In the genomic region with DNA sequence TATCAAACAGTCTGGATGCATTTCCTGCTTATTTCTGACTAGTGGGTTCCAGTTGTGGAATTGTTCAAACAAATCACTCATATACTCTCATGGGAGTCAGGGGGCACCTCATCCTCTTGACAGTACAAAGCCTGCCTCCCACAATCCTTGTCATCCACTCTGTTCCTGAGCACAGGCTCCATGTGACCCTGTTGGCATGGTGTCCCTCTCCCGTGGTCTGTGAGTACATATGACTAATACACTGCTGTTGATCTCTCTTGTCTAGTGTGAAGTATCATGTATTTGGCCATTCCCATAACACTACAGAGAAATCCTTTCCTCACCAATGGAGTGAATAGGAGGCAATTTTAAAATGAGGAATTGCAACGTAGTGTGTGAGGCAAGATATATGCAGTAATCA, we compare ENCODE assay signal across 8 cellular contexts.
DNase-seq lines count a peak whose midpoint lies in the region; ATAC-seq and TF ChIP-seq lines count a peak whose summit lies in the region.

No MANE protein-coding gene starts in this region.

- no peak overlapping the region for H3K4me3 Mint-ChIP-seq in progenitor cell of endocrine pancreas (ENCODE audit: low read depth)

- H3K36me3 Mint-ChIP-seq in progenitor cell of endocrine pancreas (ENCODE audit: insufficient read depth), result no peaks in the 10 kb centered on the region

- H3K4me1 Mint-ChIP-seq in progenitor cell of endocrine pancreas (ENCODE audit: low read depth), result peaks cover 2% of the 10 kb centered on the region

- intact Hi-C loops in Right ventricle myocardium inferior (cut with DNase I) (no loop called here), sigmoid colon (cut with DNase I) (no loop called here)

- H3K27ac ChIP-seq in sigmoid colon, result peak overlapping the region in 1 of 4 donors; percentile 5

- no peak for TF ChIP-seq CTCF in sigmoid colon (IDR thresholded peaks at IDR 0.05)
- no peak for TF ChIP-seq CTCF in progenitor cell of endocrine pancreas (IDR thresholded peaks at IDR 0.05; ENCODE audit: unreplicated experiment)

- H3K9me3 Mint-ChIP-seq in progenitor cell of endocrine pancreas (ENCODE audit: low read depth), result peaks cover 3% of the 10 kb centered on the region

- H3K27me3 Mint-ChIP-seq in progenitor cell of endocrine pancreas, result no peaks in the 10 kb centered on the region

- peak; percentile 92 for DNase-seq in ELR (ENCODE audit: low read depth)
- DNase-seq in amniotic epithelial cell (ENCODE audit: low read depth), result peak; percentile 97
- peak; percentile 69 for DNase-seq in Right ventricle myocardium inferior (ENCODE audit: missing footprints)
- DNase-seq in sigmoid colon, result peak; percentile 91
- DNase-seq in NCI-H2081 treated with DMSO at 0.1 percent for 48 hours (lab: John Stamatoyannopoulos, UW), result no peak
- DNase-seq in activated CD8-positive, alpha-beta memory T cell treated with anti-CD3 and anti-CD28 coated beads, Interleukin-2, amount 50 U/mL, for 4 hours, result no peak
- no peak for DNase-seq in progenitor cell of endocrine pancreas (ENCODE audit: low spot score, unreplicated experiment)

- no peak overlapping the region for H3K27ac Mint-ChIP-seq in progenitor cell of endocrine pancreas

- no peaks in the 10 kb centered on the region for H3K9me3 ChIP-seq in sigmoid colon

- H3K4me3 ChIP-seq in sigmoid colon, result no peak overlapping the region

- 50 to 67% methylated on average over 2 of the region's 2 CpGs for WGBS in sigmoid colon, 2 donors

- H3K27me3 ChIP-seq in sigmoid colon, result no peaks in the 10 kb centered on the region

- TF ChIP-seq POLR2A in sigmoid colon (IDR thresholded peaks at IDR 0.05), result no peak

- peaks cover 0 to 17% (median 12%) of the 10 kb centered on the region in 4 donors for H3K4me1 ChIP-seq in sigmoid colon

- no peaks in the 10 kb centered on the region for H3K36me3 ChIP-seq in sigmoid colon

- peak in 1 of 4 donors; percentile 18 for TF ChIP-seq EP300 in sigmoid colon (IDR thresholded peaks at IDR 0.05)

- ATAC-seq in Right ventricle myocardium inferior, result peak; percentile 56
- no peak for ATAC-seq in GM21423 (IDR thresholded peaks at IDR 0.05; ENCODE audit: unreplicated experiment)

Comparison
In these comparisons a context has a peak if more than half of its experiments do, and no peak if none do; other contexts are left out.
1. DNase-seq: peak in ELR (single experiment), amniotic epithelial cell (single experiment), Right ventricle myocardium inferior (single experiment) and sigmoid colon (single experiment); none in NCI-H2081 treated with DMSO at 0.1 percent for 48 hours (single experiment), activated CD8-positive, alpha-beta memory T cell treated with anti-CD3 and anti-CD28 coated beads, Interleukin-2, amount 50 U/mL, for 4 hours (single experiment) and progenitor cell of endocrine pancreas (single experiment).